Comparison of ENCODE assay signal across 1 cellular context in genomic region chr1:227357229-227358078, GRCh38.
A peak's percentile ranks its signal among the peaks of the same experiment; 100 is the strongest.
TF ChIP-seq lines count a peak whose summit lies in the region.

No MANE protein-coding gene starts in this region.

TF ChIP-seq in HCT116, 20 proteins besides CTCF, POLR2A, EP300 and RAD21 (continued from another document):
- TF ChIP-seq SIN3A (IDR thresholded peaks at IDR 0.05; ENCODE audit: low read depth) (peak; percentile 57; the same call in 1 of the 2 replicates), MAX (IDR thresholded peaks at IDR 0.05) (0 out of 2 replicates have a peak, but pooled peaks have one; percentile 18), JUND (IDR thresholded peaks at IDR 0.05) (peak; percentile 79), EGR1 (IDR thresholded peaks at IDR 0.05; ENCODE audit: low read depth) (no peak), SRF (IDR thresholded peaks at IDR 0.05; ENCODE audit: low read depth) (no peak), SP1 (IDR thresholded peaks at IDR 0.05; ENCODE audit: low read depth) (peak; percentile 68), ATF3 (IDR thresholded peaks at IDR 0.05) (no peak), ZNF274 (IDR thresholded peaks at IDR 0.05; ENCODE audit: low read depth, low read length) (no peak), REST (IDR thresholded peaks at IDR 0.05; ENCODE audit: low read depth) (no peak)
